In genomic region chr16:27245276-27246231, GRCh38 we compare ENCODE assay signal across 9 cellular contexts. TPM values are rescaled to one million over a fixed set of nuclear protein-coding genes. Genes with fewer than 3 reads are reported as not detected.
DNase-seq lines count a peak whose midpoint lies in the region; ATAC-seq and TF ChIP-seq lines count a peak whose summit lies in the region.
"Had no signal": no experiment of that assay in that cellular context is flagged by ENCODE, and none has a peak within 500 bp of the region (broad histone marks: within the 10 kb centered on the region; RNA-seq: fewer than 3 reads in every experiment).

No MANE protein-coding gene starts in this region.

- H3K4me3 ChIP-seq in epithelial cell of proximal tubule (ENCODE audit: low read depth, low read length) = no peak overlapping the region

- H3K9me3 Mint-ChIP-seq in T-helper 2 cell treated with Interferon-gamma antibody and Interleukin-4, amounts not matched to agents 5 μg/mL and 100 μg/mL, for 36 hours = peaks cover 11% of the 10 kb centered on the region
- H3K9me3 Mint-ChIP-seq in progenitor cell of endocrine pancreas (ENCODE audit: low read depth) = no peaks in the 10 kb centered on the region

- peak overlapping the region; percentile 74 for H3K4me3 Mint-ChIP-seq in T-helper 2 cell treated with Interferon-gamma antibody and Interleukin-4, amounts not matched to agents 5 μg/mL and 100 μg/mL, for 36 hours
- no peak overlapping the region for H3K4me3 Mint-ChIP-seq in progenitor cell of endocrine pancreas (ENCODE audit: low read depth)

- DNase-seq in AG09319 (ENCODE audit: extremely low read depth, low read depth) (peak; percentile 93), epithelial cell of proximal tubule (ENCODE audit: low read depth) (peak; percentile 86), omental fat pad (ENCODE audit: low spot score) (peak; percentile 58), NAMALWA (ENCODE audit: low spot score) (no peak), progenitor cell of endocrine pancreas (ENCODE audit: low spot score, unreplicated experiment) (no peak)
- DNase-seq in T-helper 2 cell treated with Interferon-gamma antibody and Interleukin-4, amounts not matched to agents 5 μg/mL and 100 μg/mL, for 36 hours (ENCODE audit: low spot score) = peak; percentile 87
- DNase-seq in effector CD4-positive, alpha-beta T cell = no peak

- peaks cover 55% of the 10 kb centered on the region for H3K36me3 Mint-ChIP-seq in T-helper 2 cell treated with Interferon-gamma antibody and Interleukin-4, amounts not matched to agents 5 μg/mL and 100 μg/mL, for 36 hours (ENCODE audit: low read depth)
- H3K36me3 Mint-ChIP-seq in progenitor cell of endocrine pancreas (ENCODE audit: insufficient read depth) = peaks cover 1% of the 10 kb centered on the region

- peak overlapping the region; percentile 94 for H3K27ac Mint-ChIP-seq in T-helper 2 cell treated with Interferon-gamma antibody and Interleukin-4, amounts not matched to agents 5 μg/mL and 100 μg/mL, for 36 hours
- no peak overlapping the region for H3K27ac Mint-ChIP-seq in progenitor cell of endocrine pancreas

- H3K27me3 Mint-ChIP-seq in T-helper 2 cell treated with Interferon-gamma antibody and Interleukin-4, amounts not matched to agents 5 μg/mL and 100 μg/mL, for 36 hours (ENCODE audit: low read depth) = no peaks in the 10 kb centered on the region
- no peaks in the 10 kb centered on the region for H3K27me3 Mint-ChIP-seq in progenitor cell of endocrine pancreas

- ATAC-seq in omental fat pad (ENCODE audit: low FRiP score) = peak; percentile 87
- ATAC-seq in GM18858 (IDR thresholded peaks at IDR 0.05; ENCODE audit: unreplicated experiment) = no peak
- ATAC-seq: Panc1 had no signal

- TF ChIP-seq CTCF in AG09319 (IDR thresholded peaks at IDR 0.05; ENCODE audit: low read depth, low read length) (no peak), epithelial cell of proximal tubule (conservative IDR thresholded peaks at IDR 0.05; ENCODE audit: low read depth, low read length) (no peak), omental fat pad (IDR thresholded peaks at IDR 0.05) (no peak), progenitor cell of endocrine pancreas (IDR thresholded peaks at IDR 0.05; ENCODE audit: unreplicated experiment) (no peak)

- H3K4me1 Mint-ChIP-seq in T-helper 2 cell treated with Interferon-gamma antibody and Interleukin-4, amounts not matched to agents 5 μg/mL and 100 μg/mL, for 36 hours (ENCODE audit: low read depth) = peaks cover 77% of the 10 kb centered on the region
- peaks cover 9% of the 10 kb centered on the region for H3K4me1 Mint-ChIP-seq in progenitor cell of endocrine pancreas (ENCODE audit: low read depth)

RNA-seq across cellular contexts. Expression of gene NSMCE1, which starts 23.0 kb away (rescaled TPM):
- total RNA-seq in epithelial cell of proximal tubule (67.1 and 86.3 TPM in 2 replicates), omental fat pad (10 to 100 TPM; 30.3 to 53.0 (median 43.9) TPM), progenitor cell of endocrine pancreas (26.2 and 27.1 TPM in 2 replicates)

RNA-seq across cellular contexts. Expression of gene KDM8, which starts 42.2 kb away (rescaled TPM):
- 2.6 and 13.8 TPM in 2 replicates for total RNA-seq in epithelial cell of proximal tubule
- 1 to 10 TPM; 2.0 to 4.6 (median 2.6) TPM for total RNA-seq in omental fat pad
- 12.5 and 14.4 TPM in 2 replicates for total RNA-seq in progenitor cell of endocrine pancreas

Comparison
In these comparisons a context has a peak if more than half of its experiments do, and no peak if none do; other contexts are left out.
1. DNase-seq: peak in AG09319 (single experiment), T-helper 2 cell treated with Interferon-gamma antibody and Interleukin-4, amounts not matched to agents 5 μg/mL and 100 μg/mL, for 36 hours (single experiment), epithelial cell of proximal tubule (single experiment) and omental fat pad (single experiment); none in NAMALWA (single experiment), progenitor cell of endocrine pancreas (single experiment) and effector CD4-positive, alpha-beta T cell (single experiment).